In the genomic region with DNA sequence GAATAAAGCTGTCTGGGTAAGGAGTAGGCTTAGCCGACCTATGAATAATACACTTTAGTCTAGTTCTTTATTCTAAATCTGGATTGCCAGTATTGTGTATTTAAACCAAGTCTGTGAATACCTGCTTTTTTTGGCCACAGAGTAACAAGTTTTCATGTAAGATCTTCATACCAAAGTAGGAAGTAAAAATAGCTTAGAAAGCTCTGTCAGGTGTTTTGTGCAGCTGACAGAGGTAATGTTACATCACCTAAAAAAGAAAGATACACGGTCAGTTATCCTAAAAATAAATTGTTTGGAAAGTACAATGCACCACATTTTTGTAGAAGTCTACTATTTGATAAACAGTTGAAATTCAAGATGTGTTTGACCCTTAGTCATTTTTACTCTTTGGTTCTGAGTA, we compare ENCODE assay signal across 17 cellular contexts. TPM values are rescaled to one million over a fixed set of nuclear protein-coding genes. Genes with fewer than 3 reads are reported as not detected.
DNase-seq lines count a peak whose midpoint lies in the region; ATAC-seq and TF ChIP-seq lines count a peak whose summit lies in the region.
"Had no signal": no experiment of that assay in that cellular context is flagged by ENCODE, and none has a peak within 500 bp of the region (broad histone marks: within the 10 kb centered on the region; RNA-seq: fewer than 3 reads in every experiment).

No MANE protein-coding gene starts in this region.

- H3K23ac ChIP-seq in neuronal stem cell (ENCODE audit: low read depth, low read length, poor library complexity) = no peak overlapping the region

- no peak overlapping the region for H2BK15ac ChIP-seq in neuronal stem cell (ENCODE audit: low read length)

- no peak for ATAC-seq in upper lobe of left lung (ENCODE audit: low FRiP score in 2 of 2)
- ATAC-seq: T-cell had no signal

- H3K18ac ChIP-seq in neuronal stem cell (ENCODE audit: low read length) = no peak overlapping the region

- no peak for TF ChIP-seq CTCF in GM13977 (IDR thresholded peaks at IDR 0.05; ENCODE audit: extremely low read depth, insufficient read depth, missing control alignments)
- no peak for TF ChIP-seq CTCF in upper lobe of left lung (IDR thresholded peaks at IDR 0.05)

- 90 to 93% methylated on average over 2 of the region's 2 CpGs for WGBS in upper lobe of left lung, 2 donors
- no CpG with 5 or more reads among the region's 2 CpGs for whole genome bisulfite sequencing in neuronal stem cell (ENCODE audit: extremely low coverage in 2 of 2, insufficient read length in 2 of 2, insufficient replicate concordance in 1 of 2), 2 donors

- no peak overlapping the region for H3K9ac ChIP-seq in neuronal stem cell (ENCODE audit: low read depth, low read length, poor library complexity)

- no peak overlapping the region for H2BK12ac ChIP-seq in neuronal stem cell (ENCODE audit: low read length)

- H3K27me3 ChIP-seq in upper lobe of left lung (no peaks in the 10 kb centered on the region), neuronal stem cell (ENCODE audit: control insufficient read depth in 3 of 3, insufficient read depth in 3 of 3, low read depth in 1 of 3, low read length in 3 of 3) (no peaks in the 10 kb centered on the region)

- no peak overlapping the region for H3K4ac ChIP-seq in neuronal stem cell (ENCODE audit: low read length)

- DNase-seq in GM13977 (ENCODE audit: low spot score) = peak; percentile 32
- DNase-seq in RPMI8226 = peak; percentile 54
- peak; percentile 39 for DNase-seq in germinal center (ENCODE audit: low spot score)
- no peak for DNase-seq in substantia nigra (lab: John Stamatoyannopoulos, UW)
- no peak for DNase-seq in upper lobe of left lung
- no peak for DNase-seq in stimulated activated naive CD4-positive, alpha-beta T cell (lab: John Stamatoyannopoulos, UW)
- no peak for DNase-seq in neuronal stem cell (ENCODE audit: low spot score)
- DNase-seq: activated CD4-positive, CD25-positive, alpha-beta regulatory T cell treated with anti-CD3 and anti-CD28 coated beads, Interleukin-2, amount 50 U/mL, for 72 hours; activated T-cell treated with anti-CD3 and anti-CD28 coated beads, Interleukin-2, amount 50 U/mL, for 48 hours; amygdala; DND-41; hippocampal formation; naive B cell; NCI-H2081 treated with DMSO at 0.1 percent for 48 hours; NCI-H69; T-cell had no signal

- H3K9me3 ChIP-seq in upper lobe of left lung (no peaks in the 10 kb centered on the region), neuronal stem cell (replicated peaks in 1 of 2; ENCODE audit: control insufficient read depth in 2 of 2, insufficient read depth in 1 of 2, low read depth in 1 of 2, low read length in 2 of 2) (no peaks in the 10 kb centered on the region)

- H4K8ac ChIP-seq in neuronal stem cell (ENCODE audit: low read depth, low read length) = no peak overlapping the region

- no peak overlapping the region for H2AFZ ChIP-seq in neuronal stem cell (ENCODE audit: low read length)

- H3K27ac ChIP-seq in substantia nigra (ENCODE audit: low read depth, low read length, poor library complexity, severe bottlenecking) = peak overlapping the region; percentile 4
- H3K27ac ChIP-seq in upper lobe of left lung = no peak overlapping the region
- H3K27ac ChIP-seq in neuronal stem cell (replicated peaks; ENCODE audit: low read length) = no peak overlapping the region
- H3K27ac ChIP-seq: C4-2B had no signal

- in situ Hi-C loops in GM13977 (cut with MboI; ENCODE audit: low pct_unique_long_range_greater_than_20kb, low sequenced_read_pairs, unreplicated experiment) = no loop called here

- no peak overlapping the region for H3K14ac ChIP-seq in neuronal stem cell (ENCODE audit: low read length)

- no peak overlapping the region for H4K91ac ChIP-seq in neuronal stem cell (ENCODE audit: low read depth, low read length, poor library complexity)

- H3K4me2 ChIP-seq in neuronal stem cell (ENCODE audit: insufficient read depth, low read length, poor library complexity, severe bottlenecking) = no peak overlapping the region

- H3K79me1 ChIP-seq in neuronal stem cell (ENCODE audit: low read depth, low read length) = no peaks in the 10 kb centered on the region

- H2AK5ac ChIP-seq in neuronal stem cell (ENCODE audit: low read depth, low read length) = no peak overlapping the region

- TF ChIP-seq EP300 in upper lobe of left lung (IDR thresholded peaks at IDR 0.05) = no peak

- H2BK5ac ChIP-seq in neuronal stem cell (ENCODE audit: low read length) = no peak overlapping the region

- H2BK120ac ChIP-seq in neuronal stem cell (ENCODE audit: low read depth, low read length) = no peak overlapping the region

- no peak for TF ChIP-seq POLR2A in upper lobe of left lung (IDR thresholded peaks at IDR 0.05)

- H3K4me1 ChIP-seq in upper lobe of left lung (peaks cover 0 to 16% (median 3%) of the 10 kb centered on the region in 4 donors), neuronal stem cell (ENCODE audit: control insufficient read depth in 2 of 2, insufficient read depth in 1 of 2, low read depth in 1 of 2, low read length in 2 of 2) (no peaks in the 10 kb centered on the region)

- H3K4me3 ChIP-seq in upper lobe of left lung (no peak overlapping the region), neuronal stem cell (ENCODE audit: low read length in 2 of 2) (no peak overlapping the region)

- H3K36me3 ChIP-seq in upper lobe of left lung (peaks cover 0 to 93% (median 35%) of the 10 kb centered on the region in 4 donors), neuronal stem cell (replicated peaks in 1 of 2; ENCODE audit: control insufficient read depth in 2 of 2, insufficient read depth in 2 of 2, low read length in 2 of 2) (peaks cover 29 to 100% of the 10 kb centered on the region in 2 donors)

RNA-seq across cellular contexts. Expression of gene CALML4, which starts 16.5 kb away (rescaled TPM):
- 10 to 100 TPM in 2 of 6 donors, 1 to 10 TPM in 4; 3.6 to 33.7 (median 7.0) TPM for total RNA-seq in upper lobe of left lung
- polyA plus RNA-seq in neuronal stem cell (2013, experiment 1 of 2) = 26.8 TPM
- polyA plus RNA-seq in neuronal stem cell (2013, experiment 2 of 2) = 28.4 TPM

RNA-seq across cellular contexts. Expression of gene CLN6, which starts 40.9 kb away (rescaled TPM):
- total RNA-seq in upper lobe of left lung = 10 to 100 TPM; 19.4 to 48.3 (median 28.7) TPM
- polyA plus RNA-seq in neuronal stem cell (2013, experiment 1 of 2) = 19.2 TPM
- polyA plus RNA-seq in neuronal stem cell (2013, experiment 2 of 2) = 19.5 TPM

Comparison
In these comparisons a context has a peak if more than half of its experiments do, and no peak if none do; other contexts are left out.
1. DNase-seq: peak in GM13977 (single experiment), RPMI8226 (single experiment) and germinal center (single experiment); none in substantia nigra (0 of 49), upper lobe of left lung (0 of 2), stimulated activated naive CD4-positive, alpha-beta T cell (0 of 6) and neuronal stem cell (single experiment).